8 cellular contexts compared by ENCODE assay signal in genomic region chr10:30002438-30003266, GRCh38. TPM values are rescaled to one million over a fixed set of nuclear protein-coding genes. Genes with fewer than 3 reads are reported as not detected.
DNase-seq lines count a peak whose midpoint lies in the region; ATAC-seq and TF ChIP-seq lines count a peak whose summit lies in the region.

No MANE protein-coding gene starts in this region.

- H3F3A ChIP-seq in PC-9 (ENCODE audit: insufficient read depth, low read depth): 0 out of 2 replicates have a peak, but pooled peaks cover 4% of the 10 kb centered on the region

- ATAC-seq in HG03280 (IDR thresholded peaks at IDR 0.05; ENCODE audit: unreplicated experiment): peak; percentile 53
- no peak for ATAC-seq in HG02970 (IDR thresholded peaks at IDR 0.05; ENCODE audit: low FRiP score, unreplicated experiment)

- H3K27me3 ChIP-seq in PC-9 (ENCODE audit: insufficient read depth, low read depth) (no peaks in the 10 kb centered on the region), subcutaneous abdominal adipose tissue (ENCODE audit: control insufficient read depth in 5 of 5, insufficient read depth in 4 of 5, low read length in 5 of 5) (peaks cover 0 to 3% (median 0%) of the 10 kb centered on the region in 5 donors)

- peak; percentile 69 for DNase-seq in EL
- peak; percentile 63 to 81 for DNase-seq in PC-9
- peak; percentile 63 for DNase-seq in activated T-cell treated with anti-CD3 and anti-CD28 coated beads, Interleukin-2, amount 50 U/mL, for 1 hour
- DNase-seq in fibroblast of pulmonary artery (ENCODE audit: low read depth): peak; percentile 84
- DNase-seq in nucleus accumbens (lab: John Stamatoyannopoulos, UW): peak in 30 of 56 donors; percentile 2 to 59 (median 14)

- BruUV-seq in PC-9 (replicated peaks; lab: Mats Ljungman, UMichigan): no TSS peak

- H3K79me2 ChIP-seq in PC-9 (ENCODE audit: low read depth): no peaks in the 10 kb centered on the region

- no peaks in the 10 kb centered on the region for H3K36me3 ChIP-seq in PC-9 (ENCODE audit: low read depth)
- H3K36me3 ChIP-seq in subcutaneous abdominal adipose tissue (ENCODE audit: control insufficient read depth in 5 of 5, insufficient read depth in 5 of 5, low read length in 5 of 5): no peaks in the 10 kb centered on the region

- no peak overlapping the region for H2AFZ ChIP-seq in PC-9

- H3K4me2 ChIP-seq in PC-9: peak overlapping the region; percentile 35; the same call in 1 of the 2 replicates

- POLR2A ChIA-PET in PC-9 (lab: Charles Lee; ENCODE audit: unreplicated experiment): no interaction called here

- intact Hi-C loops in PC-9 (cut with micrococcal nuclease; ENCODE audit: unreplicated experiment): loop anchor here (1.0 to 10.0 kb wide), 9 partner anchors 144 to 590 kb away; no protein-coding TSS in a partner anchor

- H4K20me1 ChIP-seq in PC-9 (ENCODE audit: insufficient read depth): no peaks in the 10 kb centered on the region

- H3K27ac ChIP-seq in PC-9 (no peak overlapping the region), subcutaneous abdominal adipose tissue (ENCODE audit: low read depth, low read length) (peak overlapping the region; percentile 97)

- H3K4me1 ChIP-seq in PC-9 (replicated peaks; ENCODE audit: insufficient read depth) (peaks cover 33% of the 10 kb centered on the region), subcutaneous abdominal adipose tissue (ENCODE audit: control insufficient read depth in 5 of 5, insufficient read depth in 5 of 5, low read length in 5 of 5) (peaks cover 19 to 51% (median 36%) of the 10 kb centered on the region in 5 donors)

- H3K4me3 ChIP-seq in PC-9 (no peak overlapping the region), fibroblast of pulmonary artery (replicated peaks; ENCODE audit: low read depth, low read length) (no peak overlapping the region), subcutaneous abdominal adipose tissue (ENCODE audit: low read depth in 1 of 5, low read length in 5 of 5) (no peak overlapping the region)

- CTCF ChIA-PET in PC-9 (lab: Charles Lee): interaction anchor here (0.6 to 1.8 kb wide), 2 partner anchors 225 to 239 kb away, joined by 3 to 10 read pairs; no protein-coding TSS in a partner anchor

- no peaks in the 10 kb centered on the region for H3K9me2 ChIP-seq in PC-9 (ENCODE audit: insufficient read depth)

- no peak overlapping the region for H3K9ac ChIP-seq in subcutaneous abdominal adipose tissue (ENCODE audit: low read length in 5 of 5)

- H3K9me3 ChIP-seq in PC-9 (ENCODE audit: insufficient read depth, low read depth): no peaks in the 10 kb centered on the region
- no peaks in the 10 kb centered on the region for H3K9me3 ChIP-seq in subcutaneous abdominal adipose tissue (ENCODE audit: control insufficient read depth in 5 of 5, low read length in 5 of 5)

- TF ChIP-seq CTCF in PC-9 (conservative IDR thresholded peaks at IDR 0.05): peak; percentile 80
- peak; percentile 91 for TF ChIP-seq CTCF in fibroblast of pulmonary artery (IDR thresholded peaks at IDR 0.05; ENCODE audit: low read length, missing control alignments)

RNA-seq across cellular contexts. Expression of gene JCAD, which starts 56.7 kb away (rescaled TPM):
- total RNA-seq in PC-9 (2021): 30.5 and 36.7 TPM in 2 replicates

Comparison
In these comparisons a context has a peak if more than half of its experiments do, and no peak if none do; other contexts are left out.
1. DNase-seq: peak in every context shown above with its lines; median percentile 84 in fibroblast of pulmonary artery; 72 in PC-9; 69 in EL; 63 in activated T-cell treated with anti-CD3 and anti-CD28 coated beads, Interleukin-2, amount 50 U/mL, for 1 hour; 14 in nucleus accumbens.